In the genomic region with DNA sequence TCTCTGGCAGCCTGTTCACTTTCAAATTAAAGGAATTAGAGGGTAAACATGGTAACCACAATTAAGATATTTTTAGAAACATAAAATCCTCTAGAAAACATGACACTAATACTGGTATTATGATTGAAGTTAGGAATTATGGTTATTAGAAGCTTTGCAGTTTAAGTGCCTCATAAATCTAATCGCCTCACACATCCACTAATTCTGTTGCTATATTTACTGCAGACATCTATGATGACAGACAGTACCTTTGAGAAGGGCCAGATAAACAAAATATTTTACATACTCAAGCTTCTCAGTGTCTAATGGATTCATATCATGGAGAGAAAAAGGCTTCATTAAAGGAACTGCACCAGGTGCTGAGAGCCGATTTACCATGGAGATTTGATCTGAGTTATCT, we compare ENCODE assay signal across 21 cellular contexts.
"Had no signal": no experiment of that assay in that cellular context is flagged by ENCODE, and none has a peak within 500 bp of the region (broad histone marks: within the 10 kb centered on the region; RNA-seq: fewer than 3 reads in every experiment).

No MANE protein-coding gene starts in this region.

- H3K4me3 ChIP-seq: heart left ventricle, prostate gland, skin epidermis, testis, tibial nerve, upper lobe of right lung, vagina had no signal

- H3K27ac ChIP-seq: heart left ventricle, parathyroid adenoma, prostate gland, skin epidermis, testis, tibial nerve, upper lobe of right lung, vagina had no signal

- DNase-seq: effector memory CD4-positive, alpha-beta T cell; heart left ventricle; hypothalamus; kidney glomerular epithelial cell; mesendoderm; naive thymus-derived CD4-positive, alpha-beta T cell; nephron progenitor cell; retina; stimulated activated CD4-positive, alpha-beta T cell treated with anti-CD3 and anti-CD28 coated beads, Interleukin-2, amount 100 ng/mL, for 24 hours; stimulated activated CD4-positive, alpha-beta T cell treated with anti-CD3 and anti-CD28 coated beads, Interleukin-4, amount 100 ng/mL, for 4 hours; stimulated activated naive B cell treated with anti-CD40 and anti-IgM and Interleukin-4, amounts not matched to agents 10 μg/mL and 1 μg/mL and 100 μg/mL, for 72 hours; stimulated activated naive CD8-positive, alpha-beta T cell treated with anti-CD3 and anti-CD28 coated beads, Interleukin-15, amount 100 ng/mL, for 72 hours; testis; upper lobe of right lung had no signal

- H3K4me1 ChIP-seq: parathyroid adenoma, prostate gland, testis, tibial nerve, upper lobe of right lung, vagina had no signal

- H3K9me3 ChIP-seq: heart left ventricle, prostate gland, testis, tibial nerve, upper lobe of right lung, vagina had no signal

- H3K79me2 ChIP-seq: parathyroid adenoma had no signal

- H3K36me3 ChIP-seq: heart left ventricle, prostate gland, tibial nerve, upper lobe of right lung, vagina had no signal

- H3K9ac ChIP-seq: parathyroid adenoma had no signal

- H3K27me3 ChIP-seq: heart left ventricle, testis, tibial nerve, upper lobe of right lung, vagina had no signal

- H2AFZ ChIP-seq: parathyroid adenoma had no signal

- ATAC-seq: esophagus mucosa; heart left ventricle; naive thymus-derived CD4-positive, alpha-beta T cell; sciatic nerve; stimulated activated naive B cell treated with anti-CD40 and anti-IgM and Interleukin-4, amounts not matched to agents 10 μg/mL and 1 μg/mL and 100 μg/mL, for 72 hours; stimulated activated naive CD8-positive, alpha-beta T cell treated with anti-CD3 and anti-CD28 coated beads, Interleukin-15, amount 100 ng/mL, for 72 hours; upper lobe of right lung had no signal
